In genomic region chr3:197297020-197297419, GRCh38 we compare ENCODE assay signal across 7 cellular contexts. TPM values are rescaled to one million over a fixed set of nuclear protein-coding genes. Genes with fewer than 3 reads are reported as not detected.
DNase-seq lines count a peak whose midpoint lies in the region; ATAC-seq, FAIRE-seq and TF ChIP-seq lines count a peak whose summit lies in the region.

No MANE protein-coding gene starts in this region.

- H3K36me3 ChIP-seq in OCI-LY3 (replicated peaks; ENCODE audit: low read depth, low read length): peaks cover 18% of the 10 kb centered on the region
- H3K36me3 ChIP-seq in endocrine pancreas (ENCODE audit: control insufficient read depth, insufficient read depth, low read length): no peaks in the 10 kb centered on the region
- H3K36me3 ChIP-seq in neuronal stem cell (replicated peaks in 1 of 2; ENCODE audit: control insufficient read depth in 2 of 2, insufficient read depth in 2 of 2, low read length in 2 of 2): peaks cover 3 to 46% of the 10 kb centered on the region in 2 donors

- no peak overlapping the region for H2AK5ac ChIP-seq in neuronal stem cell (ENCODE audit: low read depth, low read length)

- no peak overlapping the region for H3K4ac ChIP-seq in neuronal stem cell (ENCODE audit: low read length)

- H3K79me2 ChIP-seq in OCI-LY3 (ENCODE audit: low read length): peaks cover 32% of the 10 kb centered on the region

- no peak for TF ChIP-seq CTCF in OCI-LY3 (IDR thresholded peaks at IDR 0.05; ENCODE audit: low read depth, low read length)

- peak overlapping the region; percentile 92 for H3K9ac ChIP-seq in OCI-LY3 (ENCODE audit: low read length)
- peak overlapping the region; percentile 94 for H3K9ac ChIP-seq in endocrine pancreas (ENCODE audit: control insufficient read depth, insufficient read depth, low read length)
- H3K9ac ChIP-seq in neuronal stem cell (ENCODE audit: low read depth, low read length, poor library complexity): no peak overlapping the region

- H2AFZ ChIP-seq in OCI-LY3 (ENCODE audit: low read depth, low read length) (no peak overlapping the region), neuronal stem cell (ENCODE audit: low read length) (peak overlapping the region; percentile 98)

- H4K8ac ChIP-seq in neuronal stem cell (ENCODE audit: low read depth, low read length): no peak overlapping the region

- H2BK12ac ChIP-seq in neuronal stem cell (ENCODE audit: low read length): no peak overlapping the region

- no peak overlapping the region for H3K14ac ChIP-seq in neuronal stem cell (ENCODE audit: low read length)

- TF ChIP-seq POLR2A in GM12892 (IDR thresholded peaks at IDR 0.05; ENCODE audit: low read depth, low read length): no peak

- H3K23ac ChIP-seq in neuronal stem cell (ENCODE audit: low read depth, low read length, poor library complexity): no peak overlapping the region

- H4K20me1 ChIP-seq in OCI-LY3 (ENCODE audit: insufficient read depth, low read length): peaks cover 8% of the 10 kb centered on the region; the same call in 1 of the 2 replicates

- WGBS in neuronal stem cell (ENCODE audit: extremely low coverage in 2 of 2, insufficient read length in 2 of 2, insufficient replicate concordance in 1 of 2), 2 donors: no CpG with 5 or more reads among the region's 14 CpGs

- H3K27me3 ChIP-seq in OCI-LY3 (ENCODE audit: low read depth, low read length): peaks cover 19% of the 10 kb centered on the region
- no peaks in the 10 kb centered on the region for H3K27me3 ChIP-seq in endocrine pancreas (ENCODE audit: control insufficient read depth, insufficient read depth, low read length)
- no peaks in the 10 kb centered on the region for H3K27me3 ChIP-seq in neuronal stem cell (ENCODE audit: control insufficient read depth in 3 of 3, insufficient read depth in 3 of 3, low read depth in 1 of 3, low read length in 3 of 3)

- peak; percentile 5 for FAIRE-seq in GM12892 (lab: Jason Lieb, UNC)

- no peak overlapping the region for H2BK15ac ChIP-seq in neuronal stem cell (ENCODE audit: low read length)

- H3K79me1 ChIP-seq in neuronal stem cell (ENCODE audit: low read depth, low read length): peaks cover 3% of the 10 kb centered on the region

- H2BK120ac ChIP-seq in neuronal stem cell (ENCODE audit: low read depth, low read length): no peak overlapping the region

- H3K18ac ChIP-seq in neuronal stem cell (ENCODE audit: low read length): no peak overlapping the region

- no peak overlapping the region for H4K91ac ChIP-seq in neuronal stem cell (ENCODE audit: low read depth, low read length, poor library complexity)

- ATAC-seq in GM21717 (IDR thresholded peaks at IDR 0.05; ENCODE audit: unreplicated experiment): no peak
- ATAC-seq in HG02610 (IDR thresholded peaks at IDR 0.05; ENCODE audit: unreplicated experiment): no peak

- H3K4me1 ChIP-seq in OCI-LY3 (ENCODE audit: low read length) (peaks cover 31% of the 10 kb centered on the region), endocrine pancreas (ENCODE audit: control insufficient read depth, insufficient read depth, low read length) (peaks cover 12% of the 10 kb centered on the region), neuronal stem cell (ENCODE audit: control insufficient read depth in 2 of 2, insufficient read depth in 1 of 2, low read depth in 1 of 2, low read length in 2 of 2) (peaks cover 4 to 8% of the 10 kb centered on the region in 2 donors)

- no peak for DNase-seq in GM12892 (ENCODE audit: insufficient read length)
- no peak for DNase-seq in neuronal stem cell (ENCODE audit: low spot score)
- no peak for DNase-seq in NCI-H1417 treated with DMSO at 0.1 percent for 48 hours (lab: John Stamatoyannopoulos, UW)

- H2BK5ac ChIP-seq in neuronal stem cell (ENCODE audit: low read length): peak overlapping the region; percentile 96

- H3K27ac ChIP-seq in OCI-LY3 (ENCODE audit: low read length): no peak overlapping the region
- H3K27ac ChIP-seq in neuronal stem cell (replicated peaks; ENCODE audit: low read length): no peak overlapping the region

- H3K9me3 ChIP-seq in OCI-LY3 (ENCODE audit: insufficient read depth, low read length): no peaks in the 10 kb centered on the region
- H3K9me3 ChIP-seq in endocrine pancreas (ENCODE audit: control insufficient read depth, low read length): no peaks in the 10 kb centered on the region
- H3K9me3 ChIP-seq in neuronal stem cell (replicated peaks in 1 of 2; ENCODE audit: control insufficient read depth in 2 of 2, insufficient read depth in 1 of 2, low read depth in 1 of 2, low read length in 2 of 2): peaks cover 0 to 7% of the 10 kb centered on the region in 2 donors

- H3K4me2 ChIP-seq in OCI-LY3 (ENCODE audit: low read length) (peak overlapping the region; percentile 74), neuronal stem cell (ENCODE audit: insufficient read depth, low read length, poor library complexity, severe bottlenecking) (peak overlapping the region; percentile 60)

- H3K4me3 ChIP-seq in OCI-LY3 (ENCODE audit: low read length) (peak overlapping the region; percentile 91), endocrine pancreas (ENCODE audit: control insufficient read depth, insufficient read depth, low read length) (peak overlapping the region; percentile 90), neuronal stem cell (ENCODE audit: low read length in 2 of 2) (peak overlapping the region; percentile 95 to 96)

RNA-seq across cellular contexts. Expression of gene DLG1, which starts 1.4 kb away (rescaled TPM):
- 35.1 TPM for polyA plus RNA-seq in GM12892 (2012; ENCODE audit: missing spikeins)
- 47.6 TPM for polyA plus RNA-seq in neuronal stem cell (2013, experiment 1 of 2)
- 47.6 TPM for polyA plus RNA-seq in neuronal stem cell (2013, experiment 2 of 2)
